In the genomic region with DNA sequence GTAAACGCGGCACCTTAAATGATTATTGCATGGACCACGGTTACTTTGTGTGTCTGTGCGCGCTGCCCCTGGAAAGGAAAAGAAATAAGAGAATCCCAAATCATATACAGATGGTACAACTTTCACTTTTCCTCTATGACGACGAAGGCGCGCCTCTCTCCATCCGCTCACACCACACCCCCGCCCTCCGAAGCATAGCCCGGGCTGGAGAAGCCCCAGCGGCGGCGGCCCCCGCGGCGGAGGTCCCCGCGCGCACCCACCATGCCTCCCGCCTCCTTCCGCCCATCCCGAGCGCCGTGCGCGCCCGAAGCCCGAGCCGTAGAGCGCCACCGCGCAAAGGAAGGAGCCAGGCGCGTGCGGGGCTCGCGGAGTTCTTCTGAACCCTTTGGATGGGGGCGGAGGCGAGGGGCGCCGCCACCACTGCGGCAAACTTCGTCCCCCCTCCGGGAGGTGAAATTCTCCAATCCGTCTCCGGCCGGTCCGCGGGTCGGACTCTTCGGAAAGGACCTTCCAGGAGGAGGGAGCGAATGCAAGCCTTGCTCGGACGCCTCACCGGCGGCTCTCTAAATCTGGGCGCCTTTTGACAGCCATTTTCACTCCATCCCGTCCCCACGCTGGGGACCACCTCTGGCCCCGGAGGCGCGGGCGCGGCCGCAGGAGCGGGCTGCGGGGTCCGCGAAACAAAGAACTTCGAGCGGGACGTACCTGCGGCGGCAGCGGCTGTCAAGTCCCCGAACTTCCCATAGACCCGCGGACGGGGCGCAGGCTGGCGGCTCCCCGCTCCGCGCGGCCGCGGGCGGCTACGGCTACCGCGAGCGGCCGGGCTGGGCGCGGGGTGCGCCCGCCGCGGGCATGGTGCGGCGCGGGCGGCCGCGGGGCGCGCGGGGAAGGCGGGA, we compare ENCODE assay signal across 8 cellular contexts. TPM values are rescaled to one million over a fixed set of nuclear protein-coding genes. Genes with fewer than 3 reads are reported as not detected.
DNase-seq lines count a peak whose midpoint lies in the region; ATAC-seq, FAIRE-seq and TF ChIP-seq lines count a peak whose summit lies in the region.

No MANE protein-coding gene starts in this region.

- intact Hi-C loops in heart left ventricle (cut with DNase I), result loop anchor here in 4 of 10 donors (2.0 to 10.0 kb wide), 5 partner anchors 248 to 458 kb away; no protein-coding TSS in a partner anchor
- intact Hi-C loops in posterior vena cava (cut with DNase I), result no loop called here

- H3K9me3 ChIP-seq in A549 (no peaks in the 10 kb centered on the region), heart left ventricle (no peaks in the 10 kb centered on the region)

- CTCF ChIA-PET in A549 (lab: Yijun Ruan, JAX), result no interaction called here

- H3K4me3 ChIP-seq in A549, result peak overlapping the region; percentile 58
- peak overlapping the region; percentile 42 to 95 (median 79) for H3K4me3 ChIP-seq in heart left ventricle

- H3K4me1 ChIP-seq in A549 (no peaks in the 10 kb centered on the region), heart left ventricle (peaks cover 0 to 16% (median 8%) of the 10 kb centered on the region in 12 donors)

- FAIRE-seq in A549 (lab: Jason Lieb, UNC), result no peak

- H3K27me3 ChIP-seq in heart left ventricle, result peaks cover 0 to 40% (median 0%) of the 10 kb centered on the region in 9 donors

- 5% methylated on average over 38 of the region's 112 CpGs for WGBS in A549 (ENCODE audit: missing lambda C conversion rate)
- WGBS in heart left ventricle, 4 donors, result 0 to 1% (median 0%) methylated on average over 62 to 112 of the region's 112 CpGs

- no peaks in the 10 kb centered on the region for H3K36me3 Mint-ChIP-seq in activated naive CD8-positive, alpha-beta T cell treated with anti-CD3 and anti-CD28 coated beads for 36 hours

- peak; percentile 18 to 25 for DNase-seq in A549 (ENCODE audit: low read depth in 1 of 2, low spot score in 1 of 2)
- peak; percentile 24 for DNase-seq in activated naive CD8-positive, alpha-beta T cell treated with anti-CD3 and anti-CD28 coated beads for 36 hours
- peak; percentile 57 to 73 (median 62) for DNase-seq in heart left ventricle
- peak; percentile 85 for DNase-seq in posterior vena cava (ENCODE audit: low spot score)
- no peak for DNase-seq in stimulated activated CD4-positive, alpha-beta T cell treated with anti-CD3 and anti-CD28 coated beads, Interleukin-1b, Interleukin-23, amount 100 ng/mL, for 48 hours

- no peak for TF ChIP-seq CTCF in A549 (IDR thresholded peaks at IDR 0.05)
- TF ChIP-seq CTCF in heart left ventricle (IDR thresholded peaks at IDR 0.05), result no peak

- no peaks in the 10 kb centered on the region for H3K9me3 Mint-ChIP-seq in activated naive CD8-positive, alpha-beta T cell treated with anti-CD3 and anti-CD28 coated beads for 36 hours

- POLR2A ChIA-PET in A549 (lab: Yijun Ruan, JAX), result no interaction called here

- no peaks in the 10 kb centered on the region for H3K36me3 ChIP-seq in heart left ventricle

- H3K4me3 Mint-ChIP-seq in activated naive CD8-positive, alpha-beta T cell treated with anti-CD3 and anti-CD28 coated beads for 36 hours, result peak overlapping the region; percentile 55

- peaks cover 79% of the 10 kb centered on the region for H3K27me3 Mint-ChIP-seq in activated naive CD8-positive, alpha-beta T cell treated with anti-CD3 and anti-CD28 coated beads for 36 hours

- no peak for TF ChIP-seq POLR2A in A549 (IDR thresholded peaks at IDR 0.05; ENCODE audit: low read length)
- TF ChIP-seq POLR2A in heart left ventricle (IDR thresholded peaks at IDR 0.05), result no peak

- peak; percentile 55 to 75 for ATAC-seq in A549
- ATAC-seq in GM18867 (IDR thresholded peaks at IDR 0.05; ENCODE audit: unreplicated experiment), result peak; percentile 34
- ATAC-seq in HG03342 (IDR thresholded peaks at IDR 0.05; ENCODE audit: unreplicated experiment), result peak; percentile 35
- ATAC-seq in heart left ventricle, result peak; percentile 24 to 57 (median 48)
- no peak for ATAC-seq in HG03571 (IDR thresholded peaks at IDR 0.05; ENCODE audit: unreplicated experiment)

- peak overlapping the region in 1 of 2 experiments; percentile 73; a peak in 2 of 6 replicates for H3K27ac ChIP-seq in A549
- peak overlapping the region; percentile 49 to 95 (median 86) for H3K27ac ChIP-seq in heart left ventricle

- H3K4me2 ChIP-seq in A549, result peak overlapping the region; percentile 84

- peaks cover 7% of the 10 kb centered on the region for H3K4me1 Mint-ChIP-seq in activated naive CD8-positive, alpha-beta T cell treated with anti-CD3 and anti-CD28 coated beads for 36 hours

- H3K27ac Mint-ChIP-seq in activated naive CD8-positive, alpha-beta T cell treated with anti-CD3 and anti-CD28 coated beads for 36 hours, result no peak overlapping the region

- no peak for TF ChIP-seq EP300 in A549 (IDR thresholded peaks at IDR 0.05)

- TF ChIP-seq RAD21 in A549 (conservative IDR thresholded peaks at IDR 0.05 in 1 of 2, IDR thresholded peaks at IDR 0.05 in 1 of 2), result no peak

TF ChIP-seq in A549, 52 proteins besides CTCF, POLR2A, EP300 and RAD21:
- TF ChIP-seq CBX8 (IDR thresholded peaks at IDR 0.05) (no peak), E2F6 (IDR thresholded peaks at IDR 0.05; ENCODE audit: borderline replicate concordance, low read depth) (no peak), CHD2 (IDR thresholded peaks at IDR 0.05; ENCODE audit: low read length, partially characterized antibody) (no peak), HDAC2 (IDR thresholded peaks at IDR 0.05) (peak; percentile 85)

RNA-seq across cellular contexts. Expression of gene GLI3, which starts 0.5 kb away (rescaled TPM):
- polyA plus RNA-seq in A549 (2011; rRNA removed) (0.12 TPM in 1 of 2 replicates, not detected in the other), A549 (2017; fragmentation: RNase III; extraction: RNeasy Plus Mini Kit Qiagen cat#74134 plus additional on column Dnase treatment) (0.04 to 0.24 TPM (median 0.09 TPM) in 3 replicates), heart left ventricle (1 to 10 TPM in 1 of 2 donors, under 1 TPM in 1; 0.50 to 2.3 TPM)
- polyA plus RNA-seq in A549 (2012; cell fraction: cytosol; rRNA removed), result 0.04 TPM in 1 of 2 replicates, not detected in the other
- 0.01 TPM in 1 of 2 replicates, not detected in the other for polyA plus RNA-seq in A549 (2012; cell fraction: nucleus; rRNA removed)
- not detected in 2 replicates for polyA minus RNA-seq in A549 (2011; rRNA and poly(A)+ RNA removed)
- total RNA-seq in activated naive CD8-positive, alpha-beta T cell treated with anti-CD3 and anti-CD28 coated beads for 36 hours, result not detected
- total RNA-seq in heart left ventricle (10 to 100 TPM in 1 of 9 donors, 1 to 10 TPM in 8; 2.0 to 14.4 (median 6.4) TPM), posterior vena cava (10 to 100 TPM; 24.8 to 27.2 TPM)
